ENCODE assay signal across 16 cellular contexts in the genomic region with DNA sequence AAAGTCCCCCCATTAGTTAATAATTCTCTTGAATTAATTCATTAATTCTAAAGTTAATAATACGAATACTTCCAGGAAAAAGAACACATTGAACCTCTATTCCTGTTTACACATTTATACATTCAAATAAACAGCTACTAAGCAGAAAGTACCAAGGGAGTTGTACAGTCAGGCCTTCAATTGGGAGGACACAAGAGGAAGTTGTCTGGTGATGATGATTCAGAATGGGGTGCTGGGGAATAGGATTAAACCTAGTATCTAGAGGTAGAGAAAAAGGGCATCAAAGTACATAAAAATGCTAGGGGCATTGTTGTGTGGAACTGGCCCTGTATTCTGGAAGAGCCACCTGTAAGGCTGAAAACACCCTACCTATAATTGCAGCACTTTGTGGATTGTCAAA.
"Had no signal": no experiment of that assay in that cellular context is flagged by ENCODE, and none has a peak within 500 bp of the region (broad histone marks: within the 10 kb centered on the region; RNA-seq: fewer than 3 reads in every experiment).

No MANE protein-coding gene starts in this region.

- H3K4me3 ChIP-seq: adrenal gland, cardiac muscle cell, esophagus squamous epithelium, left lung, prostate gland, smooth muscle cell, thoracic aorta had no signal

- DNase-seq: activated CD4-positive, alpha-beta T cell treated with anti-CD3 and anti-CD28 coated beads, Interleukin-2, amount 50 U/mL, for 4 hours; activated gamma-delta T cell; dermis blood vessel endothelial cell; effector memory CD4-positive, alpha-beta T cell; esophagus squamous epithelium; foreskin melanocyte; glutamatergic neuron; stimulated activated CD4-positive, alpha-beta T cell treated with anti-CD3 and anti-CD28 coated beads, Interleukin-4, amount 100 ng/mL, for 4 hours had no signal

- H3K27ac ChIP-seq: cardiac muscle cell, esophagus squamous epithelium, left lung, prostate gland, thoracic aorta had no signal

- ATAC-seq: activated naive CD4-positive, alpha-beta T cell treated with anti-CD3 and anti-CD28 coated beads, Interleukin-2, amount 50 U/mL, for 72 hours; left lung; stimulated activated memory B cell treated with anti-CD40 and anti-IgM and Interleukin-4, amounts not matched to agents 10 μg/mL and 1 μg/mL and 100 μg/mL, for 72 hours had no signal

- H3K4me1 ChIP-seq: esophagus squamous epithelium, left lung, prostate gland had no signal

- H3K36me3 ChIP-seq: adrenal gland, cardiac muscle cell, esophagus squamous epithelium, left lung, prostate gland, thoracic aorta had no signal

- H3K4me2 ChIP-seq: smooth muscle cell had no signal

- H3K27me3 ChIP-seq: adrenal gland, cardiac muscle cell, esophagus squamous epithelium, left lung had no signal

- H3K9me3 ChIP-seq: adrenal gland, esophagus squamous epithelium, left lung, prostate gland, thoracic aorta had no signal
